1 cellular context compared by ENCODE assay signal in the genomic region with DNA sequence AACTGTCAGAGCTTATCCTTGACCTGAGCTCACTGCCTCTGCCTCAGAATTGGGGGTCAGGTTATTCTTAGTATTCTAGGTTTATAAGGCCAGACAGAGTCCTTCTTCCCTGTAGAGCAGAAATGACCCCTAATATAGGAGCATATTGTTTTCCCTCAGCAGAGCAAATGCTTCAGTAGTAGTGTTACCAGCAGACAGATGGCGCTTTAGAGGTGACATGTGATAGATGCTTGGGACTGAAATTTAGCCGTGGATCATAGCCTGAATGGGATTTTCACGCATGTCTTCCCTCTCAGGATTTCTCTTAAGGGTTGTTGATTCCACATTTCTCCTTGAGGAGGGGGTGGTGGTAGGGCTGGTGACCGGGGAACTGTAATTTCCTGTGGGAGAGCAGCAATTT.
TF ChIP-seq lines count a peak whose summit lies in the region.

No MANE protein-coding gene starts in this region.

TF ChIP-seq in endothelial cell of umbilical vein, 7 proteins besides CTCF, POLR2A, EP300 and RAD21:
- TF ChIP-seq EZH2 (IDR thresholded peaks at IDR 0.05; ENCODE audit: borderline replicate concordance, low read depth, low read length, severe bottlenecking): no peak
- no peak for TF ChIP-seq GATA2 (IDR thresholded peaks at IDR 0.05; ENCODE audit: insufficient read depth, insufficient read length, low read depth, low read length)
- TF ChIP-seq, protein P1, sequence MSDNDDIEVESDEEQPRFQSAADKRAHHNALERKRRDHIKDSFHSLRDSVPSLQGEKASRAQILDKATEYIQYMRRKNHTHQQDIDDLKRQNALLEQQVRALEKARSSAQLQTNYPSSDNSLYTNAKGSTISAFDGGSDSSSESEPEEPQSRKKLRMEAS (IDR thresholded peaks at IDR 0.05; ENCODE audit: insufficient read depth, insufficient read length): no peak
- no peak for TF ChIP-seq MYC (IDR thresholded peaks at IDR 0.05; ENCODE audit: low read depth, low read length)
- no peak for TF ChIP-seq JUN (IDR thresholded peaks at IDR 0.05; ENCODE audit: borderline replicate concordance, insufficient read depth, insufficient read length, low read depth)
- no peak for TF ChIP-seq POLR2AphosphoS5 (IDR thresholded peaks at IDR 0.05; ENCODE audit: insufficient read depth, low read depth, low read length)
- no peak for TF ChIP-seq FOS (IDR thresholded peaks at IDR 0.05; ENCODE audit: borderline replicate concordance, insufficient read depth, low read length)
